ENCODE assay signal across 11 cellular contexts in the genomic region with DNA sequence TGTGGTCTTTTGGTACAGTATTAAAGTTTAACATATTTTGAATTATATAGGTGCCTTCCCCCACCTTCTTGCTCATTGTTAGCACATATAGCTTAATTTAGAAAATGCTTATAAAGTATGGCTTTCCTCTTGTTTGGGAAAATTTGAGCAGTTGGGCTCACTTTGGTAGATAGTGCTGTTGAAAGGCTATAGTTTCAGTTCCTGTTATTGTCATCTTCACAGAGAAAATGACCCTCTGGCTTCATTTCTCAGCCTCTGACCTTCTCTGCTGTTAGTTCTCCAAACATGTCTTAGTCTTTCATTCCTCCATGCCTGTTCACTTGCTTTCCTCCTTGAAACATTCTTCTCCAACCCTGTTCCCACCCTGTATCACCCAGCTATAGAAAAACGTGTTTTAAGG.
DNase-seq lines count a peak whose midpoint lies in the region; ATAC-seq and TF ChIP-seq lines count a peak whose summit lies in the region.
"Had no signal": no experiment of that assay in that cellular context is flagged by ENCODE, and none has a peak within 500 bp of the region (broad histone marks: within the 10 kb centered on the region; RNA-seq: fewer than 3 reads in every experiment).

No MANE protein-coding gene starts in this region.

- POLR2A ChIA-PET in MCF 10A (lab: Yijun Ruan, JAX) = no interaction called here

- H3K36me3 Mint-ChIP-seq in naive B cell (peaks cover 15 to 24% of the 10 kb centered on the region in 2 donors), MCF 10A (ENCODE audit: insufficient read depth, unreplicated experiment) (no peaks in the 10 kb centered on the region)

- CTCF ChIA-PET in MCF 10A (lab: Yijun Ruan, JAX) = interaction anchor here (1.1 to 2.0 kb wide), 2 partner anchors 18 to 595 kb away, joined by 3 to 5 read pairs; no protein-coding TSS in a partner anchor

- H3K27ac Mint-ChIP-seq in naive B cell (peak overlapping the region in 1 of 6 donors; percentile 18), MCF 10A (ENCODE audit: low read depth, unreplicated experiment) (no peak overlapping the region)
- H3K27ac Mint-ChIP-seq: activated T-helper 17 cell treated with anti-CD3 and anti-CD28 coated beads, Interleukin-2, amount 50 U/mL, for 72 hours; H9 had no signal

- no TSS peak for BruUV-seq in MCF 10A (replicated peaks; lab: Mats Ljungman, UMichigan)

- H3K27me3 Mint-ChIP-seq in naive B cell = no peaks in the 10 kb centered on the region
- no peaks in the 10 kb centered on the region for H3K27me3 Mint-ChIP-seq in MCF 10A (ENCODE audit: insufficient read depth, unreplicated experiment)
- H3K27me3 Mint-ChIP-seq: activated T-helper 17 cell treated with anti-CD3 and anti-CD28 coated beads, Interleukin-2, amount 50 U/mL, for 72 hours had no signal

- no peak for TF ChIP-seq CTCF in MCF 10A (IDR thresholded peaks at IDR 0.05; ENCODE audit: unreplicated experiment)

- H3K4me1 Mint-ChIP-seq in naive B cell = peaks cover 11 to 16% (median 12%) of the 10 kb centered on the region in 3 donors
- no peaks in the 10 kb centered on the region for H3K4me1 Mint-ChIP-seq in MCF 10A (ENCODE audit: insufficient read depth, unreplicated experiment)

- H3K4me3 Mint-ChIP-seq in naive B cell = no peak overlapping the region
- H3K4me3 Mint-ChIP-seq in MCF 10A (ENCODE audit: unreplicated experiment) = no peak overlapping the region
- H3K4me3 Mint-ChIP-seq: activated T-helper 17 cell treated with anti-CD3 and anti-CD28 coated beads, Interleukin-2, amount 50 U/mL, for 72 hours; H9 had no signal

- ATAC-seq in GM19023 (IDR thresholded peaks at IDR 0.05; ENCODE audit: unreplicated experiment) (peak; percentile 84), HG02571 (IDR thresholded peaks at IDR 0.05; ENCODE audit: unreplicated experiment) (peak; percentile 86), HG03432 (IDR thresholded peaks at IDR 0.05; ENCODE audit: unreplicated experiment) (peak; percentile 95), naive B cell (ENCODE audit: low read depth in 2 of 2) (peak; percentile 47 to 57)
- ATAC-seq: activated T-helper 17 cell treated with anti-CD3 and anti-CD28 coated beads, Interleukin-2, amount 50 U/mL, for 72 hours had no signal

- no peak for DNase-seq in naive B cell
- DNase-seq in activated T-cell treated with anti-CD3 and anti-CD28 coated beads, Interleukin-2, amount 50 U/mL, for 48 hours = no peak
- DNase-seq in activated CD8-positive, alpha-beta memory T cell treated with anti-CD3 and anti-CD28 coated beads, Interleukin-2, amount 50 U/mL, for 48 hours = no peak
- no peak for DNase-seq in MCF 10A (ENCODE audit: unreplicated experiment)
- DNase-seq: foreskin melanocyte, H9, PC-9 had no signal

- intact Hi-C loops in MCF 10A (cut with micrococcal nuclease) = no loop called here

- H3K9me3 Mint-ChIP-seq in naive B cell (peaks cover 5 to 16% (median 7%) of the 10 kb centered on the region in 7 donors), MCF 10A (ENCODE audit: unreplicated experiment) (peaks cover 8% of the 10 kb centered on the region)
